Comparison of ENCODE assay signal across 11 cellular contexts in the genomic region with DNA sequence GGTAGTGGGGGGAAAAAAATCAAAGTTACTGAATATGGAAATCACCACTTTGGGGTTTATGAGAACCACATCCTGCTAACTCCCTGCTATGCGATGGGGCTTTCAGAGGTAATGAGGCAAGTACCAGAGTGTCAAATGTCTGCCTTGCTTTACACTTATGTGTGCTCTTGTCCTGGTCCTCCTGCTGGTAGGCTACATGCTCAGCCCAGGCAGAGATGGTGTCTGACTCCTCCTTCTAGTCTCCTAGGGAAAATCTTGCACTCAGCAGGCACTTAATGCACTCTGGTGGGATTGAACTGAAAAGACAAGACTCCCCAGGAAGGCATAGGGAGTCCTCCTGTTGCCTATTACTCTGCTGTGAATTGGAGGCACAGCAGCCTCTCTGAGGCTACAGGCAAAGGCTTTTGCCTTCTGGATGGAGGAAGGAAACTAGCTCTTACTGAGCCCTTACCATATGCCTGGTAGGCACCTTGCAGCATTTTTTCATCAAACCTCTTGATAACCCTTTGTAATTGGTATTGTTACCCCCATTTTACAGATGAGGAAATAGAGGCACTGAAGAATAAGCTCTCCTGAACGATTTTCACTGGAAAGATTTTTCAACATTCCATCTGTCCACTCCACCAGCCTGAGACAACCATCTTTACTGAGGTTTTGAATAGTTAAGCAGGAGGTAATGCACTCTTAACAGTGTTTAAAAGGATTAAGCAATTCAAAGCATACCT.
DNase-seq lines count a peak whose midpoint lies in the region; ATAC-seq and TF ChIP-seq lines count a peak whose summit lies in the region.
"Had no signal": no experiment of that assay in that cellular context is flagged by ENCODE, and none has a peak within 500 bp of the region (broad histone marks: within the 10 kb centered on the region; RNA-seq: fewer than 3 reads in every experiment).

No MANE protein-coding gene starts in this region.

- H3K36me3 ChIP-seq in PC-9 (ENCODE audit: low read depth) = no peaks in the 10 kb centered on the region

- no peak overlapping the region for H3K27ac Mint-ChIP-seq in activated naive CD8-positive, alpha-beta T cell treated with anti-CD3 and anti-CD28 coated beads, Interleukin-2, amount 10 ng/mL, durations not matched to agents 7 days and 5 days
- no peak overlapping the region for H3K27ac Mint-ChIP-seq in activated naive CD8-positive, alpha-beta T cell treated with anti-CD3 and anti-CD28 coated beads for 36 hours
- H3K27ac Mint-ChIP-seq in type B pancreatic cell = no peak overlapping the region

- DNase-seq in activated naive CD8-positive, alpha-beta T cell treated with anti-CD3 and anti-CD28 coated beads, Interleukin-2, amount 10 ng/mL, durations not matched to agents 7 days and 5 days = no peak
- no peak for DNase-seq in activated naive CD8-positive, alpha-beta T cell treated with anti-CD3 and anti-CD28 coated beads for 36 hours
- DNase-seq in DMS153 treated with DMSO at 0.1 percent for 48 hours (lab: John Stamatoyannopoulos, UW; ENCODE audit: unreplicated experiment) (no peak), type B pancreatic cell (ENCODE audit: extremely low spot score, unreplicated experiment) (no peak), PC-9 (no peak), posterior cingulate gyrus (no peak)
- DNase-seq: amygdala; left colon; stimulated activated CD8-positive, alpha-beta memory T cell treated with anti-CD3 and anti-CD28 coated beads, Interleukin-4, amount 100 ng/mL, for 48 hours had no signal

- H3K4me1 ChIP-seq in PC-9 (replicated peaks; ENCODE audit: insufficient read depth) = peaks cover 10% of the 10 kb centered on the region

- H3K9me3 Mint-ChIP-seq in activated naive CD8-positive, alpha-beta T cell treated with anti-CD3 and anti-CD28 coated beads, Interleukin-2, amount 10 ng/mL, durations not matched to agents 7 days and 5 days = no peaks in the 10 kb centered on the region
- H3K9me3 Mint-ChIP-seq in activated naive CD8-positive, alpha-beta T cell treated with anti-CD3 and anti-CD28 coated beads for 36 hours = no peaks in the 10 kb centered on the region
- H3K9me3 Mint-ChIP-seq in type B pancreatic cell = no peaks in the 10 kb centered on the region

- BruUV-seq in PC-9 (replicated peaks; lab: Mats Ljungman, UMichigan) = no TSS peak

- H3K27me3 Mint-ChIP-seq in activated naive CD8-positive, alpha-beta T cell treated with anti-CD3 and anti-CD28 coated beads, Interleukin-2, amount 10 ng/mL, durations not matched to agents 7 days and 5 days = peaks cover 20% of the 10 kb centered on the region
- H3K27me3 Mint-ChIP-seq in activated naive CD8-positive, alpha-beta T cell treated with anti-CD3 and anti-CD28 coated beads for 36 hours = peaks cover 30% of the 10 kb centered on the region
- H3K27me3 Mint-ChIP-seq in type B pancreatic cell = no peaks in the 10 kb centered on the region

- no peaks in the 10 kb centered on the region for H3F3A ChIP-seq in PC-9 (ENCODE audit: insufficient read depth, low read depth)

- peaks cover 11% of the 10 kb centered on the region for H3K4me1 Mint-ChIP-seq in activated naive CD8-positive, alpha-beta T cell treated with anti-CD3 and anti-CD28 coated beads, Interleukin-2, amount 10 ng/mL, durations not matched to agents 7 days and 5 days
- peaks cover 7% of the 10 kb centered on the region for H3K4me1 Mint-ChIP-seq in activated naive CD8-positive, alpha-beta T cell treated with anti-CD3 and anti-CD28 coated beads for 36 hours
- no peaks in the 10 kb centered on the region for H3K4me1 Mint-ChIP-seq in type B pancreatic cell (ENCODE audit: unreplicated experiment)

- H3K9me2 ChIP-seq in PC-9 (ENCODE audit: insufficient read depth) = no peaks in the 10 kb centered on the region

- H4K20me1 ChIP-seq in PC-9 (ENCODE audit: insufficient read depth) = no peaks in the 10 kb centered on the region

- POLR2A ChIA-PET in activated naive CD8-positive, alpha-beta T cell treated with anti-CD3 and anti-CD28 coated beads, Interleukin-2, amount 10 ng/mL, durations not matched to agents 7 days and 5 days (lab: Charles Lee) = no interaction called here
- POLR2A ChIA-PET in PC-9 (lab: Charles Lee; ENCODE audit: unreplicated experiment) = no interaction called here

- CTCF ChIA-PET in PC-9 (lab: Charles Lee) = interaction anchor here (0.7 kb wide), 1 partner anchor 72 kb away, joined by 3 read pairs; no protein-coding TSS in a partner anchor

- H3K9me3 ChIP-seq in PC-9 (ENCODE audit: insufficient read depth, low read depth) = no peaks in the 10 kb centered on the region

- intact Hi-C loops in PC-9 (cut with micrococcal nuclease; ENCODE audit: unreplicated experiment) = no loop called here
- intact Hi-C loops in posterior cingulate gyrus (cut with DNase I) = no loop called here

- H3K4me3 Mint-ChIP-seq in activated naive CD8-positive, alpha-beta T cell treated with anti-CD3 and anti-CD28 coated beads, Interleukin-2, amount 10 ng/mL, durations not matched to agents 7 days and 5 days = no peak overlapping the region
- no peak overlapping the region for H3K4me3 Mint-ChIP-seq in activated naive CD8-positive, alpha-beta T cell treated with anti-CD3 and anti-CD28 coated beads for 36 hours
- no peak overlapping the region for H3K4me3 Mint-ChIP-seq in type B pancreatic cell

- no peaks in the 10 kb centered on the region for H3K36me3 Mint-ChIP-seq in activated naive CD8-positive, alpha-beta T cell treated with anti-CD3 and anti-CD28 coated beads, Interleukin-2, amount 10 ng/mL, durations not matched to agents 7 days and 5 days
- no peaks in the 10 kb centered on the region for H3K36me3 Mint-ChIP-seq in activated naive CD8-positive, alpha-beta T cell treated with anti-CD3 and anti-CD28 coated beads for 36 hours
- H3K36me3 Mint-ChIP-seq in type B pancreatic cell = no peaks in the 10 kb centered on the region

- no peak overlapping the region for H3K4me3 ChIP-seq in PC-9

- no peak overlapping the region for H3K4me2 ChIP-seq in PC-9

- H3K27me3 ChIP-seq in PC-9 (ENCODE audit: insufficient read depth, low read depth) = no peaks in the 10 kb centered on the region

- no peaks in the 10 kb centered on the region for H3K79me2 ChIP-seq in PC-9 (ENCODE audit: low read depth)

- no peak overlapping the region for H2AFZ ChIP-seq in PC-9

- no peak for TF ChIP-seq CTCF in type B pancreatic cell (conservative IDR thresholded peaks at IDR 0.05)
- TF ChIP-seq CTCF in PC-9 (conservative IDR thresholded peaks at IDR 0.05) = no peak

- peak; percentile 60 for ATAC-seq in activated naive CD8-positive, alpha-beta T cell treated with anti-CD3 and anti-CD28 coated beads, Interleukin-2, amount 10 ng/mL, durations not matched to agents 7 days and 5 days (ENCODE audit: low read depth)
- ATAC-seq in HG02571 (IDR thresholded peaks at IDR 0.05; ENCODE audit: unreplicated experiment) (peak; percentile 76), HG03460 (IDR thresholded peaks at IDR 0.05; ENCODE audit: unreplicated experiment) (peak; percentile 98)
- ATAC-seq: left colon had no signal

- H3K27ac ChIP-seq in PC-9 = no peak overlapping the region
